Comparison of ENCODE assay signal across 1 cellular context in genomic region chr6:148593813-148594170, GRCh38.
TF ChIP-seq lines count a peak whose summit lies in the region.

No MANE protein-coding gene starts in this region.

TF ChIP-seq in IMR-90, 13 proteins besides CTCF, POLR2A, EP300 and RAD21:
- TF ChIP-seq FOS (IDR thresholded peaks at IDR 0.05; ENCODE audit: low read depth, low read length) (no peak), MXI1 (IDR thresholded peaks at IDR 0.05; ENCODE audit: borderline replicate concordance, low read depth, low read length) (no peak), CEBPB (IDR thresholded peaks at IDR 0.05; ENCODE audit: low read depth, low read length) (no peak), RFX5 (IDR thresholded peaks at IDR 0.05; ENCODE audit: low read depth, low read length) (no peak), USF2 (IDR thresholded peaks at IDR 0.05; ENCODE audit: low read depth, low read length) (no peak), ELK1 (IDR thresholded peaks at IDR 0.05; ENCODE audit: borderline replicate concordance, low read depth, low read length) (no peak), RCOR1 (IDR thresholded peaks at IDR 0.05; ENCODE audit: insufficient replicate concordance, low read length) (no peak), SMC3 (IDR thresholded peaks at IDR 0.05; ENCODE audit: low read depth, low read length) (no peak), MAZ (IDR thresholded peaks at IDR 0.05; ENCODE audit: borderline replicate concordance, low read depth, low read length) (no peak), CHD1 (IDR thresholded peaks at IDR 0.05; ENCODE audit: low read depth, low read length) (no peak), NFE2L2 (IDR thresholded peaks at IDR 0.05; ENCODE audit: low read depth, low read length) (no peak), MAFK (IDR thresholded peaks at IDR 0.05; ENCODE audit: low read depth, low read length) (no peak), BHLHE40 (IDR thresholded peaks at IDR 0.05; ENCODE audit: low read depth, low read length) (no peak)
